Comparison of ENCODE assay signal across 8 cellular contexts in genomic region chr5:121962347-121962670, GRCh38. TPM values are rescaled to one million over a fixed set of nuclear protein-coding genes. Genes with fewer than 3 reads are reported as not detected.
DNase-seq lines count a peak whose midpoint lies in the region; ATAC-seq, FAIRE-seq and TF ChIP-seq lines count a peak whose summit lies in the region.

No MANE protein-coding gene starts in this region.

- no peak for TF ChIP-seq POLR2A in A549 (IDR thresholded peaks at IDR 0.05; ENCODE audit: low read length)

- POLR2A ChIA-PET in A549 (lab: Yijun Ruan, JAX): interaction anchor here (1.5 kb wide), 1 partner anchor 1549 kb away, joined by 4 read pairs; the partner anchor contains the start of gene CSNK1G3

- peak in 1 of 2 experiments; percentile 3; a peak in 1 of 6 replicates for ATAC-seq in A549
- ATAC-seq in GM18873 (IDR thresholded peaks at IDR 0.05; ENCODE audit: low FRiP score, unreplicated experiment): peak; percentile 60
- ATAC-seq in HG03095 (IDR thresholded peaks at IDR 0.05; ENCODE audit: unreplicated experiment): peak; percentile 59

- no peaks in the 10 kb centered on the region for H3K36me3 ChIP-seq in iPS-20b (ENCODE audit: insufficient read depth, low read depth, low read length)

- peak overlapping the region; percentile 90 for H3K4me2 ChIP-seq in A549

- H3K9me3 ChIP-seq in A549 (peaks cover 3% of the 10 kb centered on the region; the same call in 1 of the 3 replicates), iPS-20b (ENCODE audit: insufficient read depth, low read depth, low read length) (0 out of 2 replicates have a peak, but pooled peaks cover 3% of the 10 kb centered on the region)

- FAIRE-seq in A549 (lab: Jason Lieb, UNC): no peak

- TF ChIP-seq RAD21 in A549 (conservative IDR thresholded peaks at IDR 0.05 in 1 of 2, IDR thresholded peaks at IDR 0.05 in 1 of 2): no peak

- H3K27me3 ChIP-seq in iPS-20b (ENCODE audit: insufficient read depth, low read length): no peaks in the 10 kb centered on the region

- under 1% methylated on average over 6 of the region's 6 CpGs for WGBS in A549 (ENCODE audit: missing lambda C conversion rate)

- peak overlapping the region; percentile 95 for H3K9ac ChIP-seq in iPS-20b (ENCODE audit: low read depth, low read length)

- DNase-seq in A549 (ENCODE audit: low read depth in 1 of 2, low spot score in 1 of 2): peak in 1 of 2 experiments; percentile 4
- no peak for DNase-seq in substantia nigra (lab: John Stamatoyannopoulos, UW)
- DNase-seq in mucosa of gallbladder (ENCODE audit: low spot score): no peak
- no peak for DNase-seq in T1000 (lab: John Stamatoyannopoulos, UW)

- TF ChIP-seq CTCF in A549 (IDR thresholded peaks at IDR 0.05) (no peak), WI38 (IDR thresholded peaks at IDR 0.05; ENCODE audit: low read depth, low read length) (no peak)

- H3K4me1 ChIP-seq in A549 (peaks cover 8% of the 10 kb centered on the region), iPS-20b (ENCODE audit: insufficient read depth, low read length) (peaks cover 7% of the 10 kb centered on the region)

- peak overlapping the region; percentile 76 to 89 for H3K27ac ChIP-seq in A549
- peak overlapping the region; percentile 64 for H3K27ac ChIP-seq in iPS-20b (ENCODE audit: low read length)
- peak overlapping the region; percentile 33 for H3K27ac ChIP-seq in substantia nigra (ENCODE audit: low read depth, low read length, poor library complexity, severe bottlenecking)

- CTCF ChIA-PET in A549 (lab: Yijun Ruan, JAX): interaction anchor here (1.3 to 5.2 kb wide), 4 partner anchors 12 to 1305 kb away, joined by 3 to 43 read pairs (median 4); no protein-coding TSS in a partner anchor

- no peak for TF ChIP-seq EP300 in A549 (IDR thresholded peaks at IDR 0.05)

- H3K4me3 ChIP-seq in A549 (peak overlapping the region; percentile 93), WI38 (ENCODE audit: low read depth, low read length) (peak overlapping the region; percentile 100), iPS-20b (ENCODE audit: low read length) (peak overlapping the region; percentile 96)

TF ChIP-seq in A549, 52 proteins besides CTCF, POLR2A, EP300 and RAD21:
- TF ChIP-seq EHF (CRISPR knock-in tag; IDR thresholded peaks at IDR 0.05) (no peak), POLR2AphosphoS2 (conservative IDR thresholded peaks at IDR 0.05; ENCODE audit: low read length) (no peak), CBX8 (IDR thresholded peaks at IDR 0.05) (no peak), CBX2 (IDR thresholded peaks at IDR 0.05; ENCODE audit: borderline replicate concordance, low read depth) (no peak), RARB (CRISPR knock-in tag; IDR thresholded peaks at IDR 0.05) (no peak), GATA3 (IDR thresholded peaks at IDR 0.05; ENCODE audit: borderline replicate concordance) (no peak), HMGXB4 (CRISPR knock-in tag; IDR thresholded peaks at IDR 0.05; ENCODE audit: borderline replicate concordance) (no peak), MAX (IDR thresholded peaks at IDR 0.05) (no peak), KDM5A (IDR thresholded peaks at IDR 0.05) (peak; percentile 39; the same call in 1 of the 2 replicates), JUN (IDR thresholded peaks at IDR 0.05) (no peak), HOXB5 (CRISPR knock-in tag; IDR thresholded peaks at IDR 0.05) (no peak), SMC3 (IDR thresholded peaks at IDR 0.05) (no peak), KDM1A (IDR thresholded peaks at IDR 0.05; ENCODE audit: low read depth) (no peak)
- TF ChIP-seq, protein P1, sequence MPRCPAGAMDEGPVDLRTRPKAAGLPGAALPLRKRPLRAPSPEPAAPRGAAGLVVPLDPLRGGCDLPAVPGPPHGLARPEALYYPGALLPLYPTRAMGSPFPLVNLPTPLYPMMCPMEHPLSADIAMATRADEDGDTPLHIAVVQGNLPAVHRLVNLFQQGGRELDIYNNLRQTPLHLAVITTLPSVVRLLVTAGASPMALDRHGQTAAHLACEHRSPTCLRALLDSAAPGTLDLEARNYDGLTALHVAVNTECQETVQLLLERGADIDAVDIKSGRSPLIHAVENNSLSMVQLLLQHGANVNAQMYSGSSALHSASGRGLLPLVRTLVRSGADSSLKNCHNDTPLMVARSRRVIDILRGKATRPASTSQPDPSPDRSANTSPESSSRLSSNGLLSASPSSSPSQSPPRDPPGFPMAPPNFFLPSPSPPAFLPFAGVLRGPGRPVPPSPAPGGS (IDR thresholded peaks at IDR 0.05): 0 out of 3 replicates have a peak, but pooled peaks have one; percentile 7

RNA-seq across cellular contexts. Expression of gene SRFBP1, which starts 0.5 kb away (rescaled TPM):
- polyA plus RNA-seq in A549 (2011; rRNA removed) (10.5 and 16.0 TPM in 2 replicates), A549 (2017; fragmentation: RNase III; extraction: RNeasy Plus Mini Kit Qiagen cat#74134 plus additional on column Dnase treatment) (9.8 to 10.7 TPM (median 10.0 TPM) in 3 replicates)
- 1.5 and 1.6 TPM in 2 replicates for polyA plus RNA-seq in A549 (2012; cell fraction: cytosol; rRNA removed)
- polyA plus RNA-seq in A549 (2012; cell fraction: nucleus; rRNA removed): 0.76 and 1.5 TPM in 2 replicates
- 4.8 and 5.8 TPM in 2 replicates for polyA minus RNA-seq in A549 (2011; rRNA and poly(A)+ RNA removed)
- 9.4 TPM for total RNA-seq in mucosa of gallbladder
